In the genomic region with DNA sequence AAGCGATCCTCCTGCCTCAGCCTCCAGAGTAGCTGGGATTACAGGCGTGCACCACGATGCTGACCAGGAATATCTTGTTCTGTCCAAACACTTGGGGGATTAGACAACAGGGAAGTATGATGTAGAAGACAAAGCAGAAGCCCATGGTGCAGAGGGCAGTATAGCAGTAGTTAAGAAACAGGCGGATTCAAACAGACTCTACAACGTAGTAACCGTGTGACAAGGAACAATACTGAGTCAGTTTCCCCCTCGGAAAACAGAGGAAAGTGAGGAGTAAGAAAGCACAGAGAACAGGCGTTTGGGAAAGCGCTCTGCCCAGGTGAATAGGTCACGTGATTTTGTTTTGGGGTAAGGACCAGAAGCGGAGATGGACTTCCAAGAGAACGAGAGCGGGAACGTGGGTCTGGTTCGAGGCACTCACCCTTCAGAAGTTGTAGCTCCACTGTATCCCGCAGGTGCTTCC, we compare ENCODE assay signal across 8 cellular contexts.
A peak's percentile ranks its signal among the peaks of the same experiment; 100 is the strongest.
DNase-seq lines count a peak whose midpoint lies in the region; ATAC-seq, FAIRE-seq and TF ChIP-seq lines count a peak whose summit lies in the region.

No MANE protein-coding gene starts in this region.

- peak overlapping the region; percentile 75 for H3K4me2 ChIP-seq in parathyroid adenoma (ENCODE audit: low read length)

- H3K9me3 ChIP-seq in parathyroid adenoma (ENCODE audit: control insufficient read depth, low read length) = no peaks in the 10 kb centered on the region

- no peak overlapping the region for H3K9ac ChIP-seq in parathyroid adenoma

- H3K27me3 ChIP-seq in parathyroid adenoma (ENCODE audit: control insufficient read depth, insufficient read depth, low read length) = no peaks in the 10 kb centered on the region

- peak overlapping the region; percentile 92 for H3K4me3 ChIP-seq in AG09309 (ENCODE audit: control insufficient read depth, low read depth, low read length)
- H3K4me3 ChIP-seq in epithelial cell of esophagus (ENCODE audit: low read length) = peak overlapping the region; percentile 98
- peak overlapping the region; percentile 98 for H3K4me3 ChIP-seq in parathyroid adenoma (ENCODE audit: low read depth, low read length)

- no peak for TF ChIP-seq CTCF in AG09309 (IDR thresholded peaks at IDR 0.05; ENCODE audit: control insufficient read depth, insufficient read depth, low read depth, low read length, missing control alignments)
- TF ChIP-seq CTCF in epithelial cell of esophagus (IDR thresholded peaks at IDR 0.05; ENCODE audit: insufficient read depth, low read depth, low read length, missing control alignments) = no peak
- TF ChIP-seq CTCF in parathyroid adenoma (IDR thresholded peaks at IDR 0.05) = no peak

- H3K4me1 ChIP-seq in parathyroid adenoma = peaks cover 2% of the 10 kb centered on the region

- no peaks in the 10 kb centered on the region for H3K36me3 ChIP-seq in parathyroid adenoma (ENCODE audit: control insufficient read depth, insufficient read depth, low read length)

- ATAC-seq in GM21360 (IDR thresholded peaks at IDR 0.05; ENCODE audit: unreplicated experiment) = peak; percentile 14
- no peak for ATAC-seq in HG03039 (IDR thresholded peaks at IDR 0.05; ENCODE audit: unreplicated experiment)

- FAIRE-seq in RCC 7860 (lab: Jason Lieb, UNC) = no peak

- peaks cover 8% of the 10 kb centered on the region for H3K79me2 ChIP-seq in parathyroid adenoma

- DNase-seq in AG09309 (ENCODE audit: low read depth) = no peak
- peak; percentile 71 for DNase-seq in NCI-H774 (lab: John Stamatoyannopoulos, UW)
- DNase-seq in epithelial cell of esophagus (ENCODE audit: low read depth) = no peak
- no peak for DNase-seq in midbrain (lab: John Stamatoyannopoulos, UW)
- DNase-seq in RCC 7860 (ENCODE audit: low spot score) = no peak

- H2AFZ ChIP-seq in parathyroid adenoma = peak overlapping the region; percentile 57

- peak overlapping the region; percentile 90 for H3K27ac ChIP-seq in parathyroid adenoma
